Comparison of ENCODE assay signal across 11 cellular contexts in genomic region chr2:177252808-177253531, GRCh38. TPM values are rescaled to one million over a fixed set of nuclear protein-coding genes. Genes with fewer than 3 reads are reported as not detected.
DNase-seq lines count a peak whose midpoint lies in the region; ATAC-seq and TF ChIP-seq lines count a peak whose summit lies in the region.
"Had no signal": no experiment of that assay in that cellular context is flagged by ENCODE, and none has a peak within 500 bp of the region (broad histone marks: within the 10 kb centered on the region; RNA-seq: fewer than 3 reads in every experiment).

No MANE protein-coding gene starts in this region.

- WGBS in right lobe of liver (ENCODE audit: insufficient coverage, low coverage, low lambda C conversion rate, missing lambda C conversion rate), result 77% methylated on average over 5 of the region's 5 CpGs

- H3K36me3 Mint-ChIP-seq in activated naive CD8-positive, alpha-beta T cell treated with anti-CD3 and anti-CD28 coated beads, Interleukin-2, amount 50 U/mL, for 24 hours (ENCODE audit: low read depth), result peaks cover 57% of the 10 kb centered on the region

- H3K36me3 ChIP-seq in cardiac muscle cell (no peaks in the 10 kb centered on the region), right lobe of liver (peaks cover 0 to 18% (median 0%) of the 10 kb centered on the region in 4 donors), upper lobe of right lung (peaks cover 6% of the 10 kb centered on the region)

- H3K4me3 ChIP-seq in cardiac muscle cell (no peak overlapping the region), right lobe of liver (no peak overlapping the region), upper lobe of right lung (no peak overlapping the region)

- peaks cover 86% of the 10 kb centered on the region for H3K4me1 Mint-ChIP-seq in activated naive CD8-positive, alpha-beta T cell treated with anti-CD3 and anti-CD28 coated beads, Interleukin-2, amount 50 U/mL, for 24 hours

- H3K27me3 Mint-ChIP-seq in activated naive CD8-positive, alpha-beta T cell treated with anti-CD3 and anti-CD28 coated beads, Interleukin-2, amount 50 U/mL, for 24 hours, result no peaks in the 10 kb centered on the region

- no peaks in the 10 kb centered on the region for H3K9me3 Mint-ChIP-seq in activated naive CD8-positive, alpha-beta T cell treated with anti-CD3 and anti-CD28 coated beads, Interleukin-2, amount 50 U/mL, for 24 hours

- no peak for TF ChIP-seq POLR2A in right lobe of liver (IDR thresholded peaks at IDR 0.05)

- DNase-seq in cardiac muscle cell (ENCODE audit: low read depth in 1 of 2, low spot score in 1 of 2) (no peak), cardiac septum (ENCODE audit: low spot score) (no peak), right lobe of liver (no peak), upper lobe of right lung (no peak), cerebellar nuclear complex (lab: John Stamatoyannopoulos, UW) (no peak)
- no peak for DNase-seq in activated naive CD8-positive, alpha-beta T cell treated with anti-CD3 and anti-CD28 coated beads, Interleukin-2, amount 50 U/mL, for 24 hours
- DNase-seq in central memory CD4-positive, alpha-beta T cell, result no peak
- DNase-seq: activated CD4-positive, alpha-beta T cell treated with anti-CD3 and anti-CD28 coated beads, Interleukin-2, amount 50 U/mL, for 48 hours; NCI-H345; posterior cingulate gyrus had no signal

- intact Hi-C loops in cardiac septum (cut with DNase I), result no loop called here
- intact Hi-C loops in right lobe of liver (cut with DNase I), result no loop called here
- intact Hi-C loops in upper lobe of right lung (cut with DNase I), result no loop called here

- H3K4me1 ChIP-seq in cardiac muscle cell (ENCODE audit: low read depth) (peaks cover 24% of the 10 kb centered on the region), right lobe of liver (peaks cover 0 to 88% (median 34%) of the 10 kb centered on the region in 4 donors), upper lobe of right lung (peaks cover 88% of the 10 kb centered on the region)

- no peak for ATAC-seq in activated naive CD8-positive, alpha-beta T cell treated with anti-CD3 and anti-CD28 coated beads, Interleukin-2, amount 50 U/mL, for 24 hours
- ATAC-seq in right lobe of liver (peak in 2 of 4 donors; percentile 5 to 9), upper lobe of right lung (no peak), GM21423 (IDR thresholded peaks at IDR 0.05; ENCODE audit: unreplicated experiment) (no peak)

- H3K27me3 ChIP-seq in cardiac muscle cell (no peaks in the 10 kb centered on the region), right lobe of liver (no peaks in the 10 kb centered on the region), upper lobe of right lung (no peaks in the 10 kb centered on the region)

- H3K27ac ChIP-seq in cardiac muscle cell, result peak overlapping the region; percentile 7
- H3K27ac ChIP-seq in right lobe of liver, result peak overlapping the region; percentile 35 to 100 (median 56)
- peak overlapping the region; percentile 69 for H3K27ac ChIP-seq in upper lobe of right lung

- H3K9me3 ChIP-seq in cardiac muscle cell (ENCODE audit: low read depth) (no peaks in the 10 kb centered on the region), right lobe of liver (no peaks in the 10 kb centered on the region), upper lobe of right lung (no peaks in the 10 kb centered on the region)

- peak overlapping the region; percentile 4 for H3K4me3 Mint-ChIP-seq in activated naive CD8-positive, alpha-beta T cell treated with anti-CD3 and anti-CD28 coated beads, Interleukin-2, amount 50 U/mL, for 24 hours

- H3K27ac Mint-ChIP-seq in activated naive CD8-positive, alpha-beta T cell treated with anti-CD3 and anti-CD28 coated beads, Interleukin-2, amount 50 U/mL, for 24 hours, result peak overlapping the region; percentile 85

- no peak for TF ChIP-seq CTCF in cardiac muscle cell (IDR thresholded peaks at IDR 0.05; ENCODE audit: low read depth, low read length)
- no peak for TF ChIP-seq CTCF in right lobe of liver (IDR thresholded peaks at IDR 0.05)
- no peak for TF ChIP-seq CTCF in upper lobe of right lung (IDR thresholded peaks at IDR 0.05)

RNA-seq across cellular contexts. Expression of gene NFE2L2, which starts 11.6 kb away (rescaled TPM):
- 56.6 and 70.0 TPM in 2 replicates for total RNA-seq in cardiac muscle cell
- polyA plus RNA-seq in cardiac muscle cell, result 84.5 and 90.5 TPM in 2 replicates
- total RNA-seq in cardiac septum, result 66.5 TPM
- total RNA-seq in right lobe of liver, result 10 to 100 TPM; 27.9 to 83.6 (median 35.6) TPM
- 105 TPM for total RNA-seq in upper lobe of right lung

RNA-seq across cellular contexts. Expression of gene HNRNPA3, which starts 40.4 kb away (rescaled TPM):
- total RNA-seq in cardiac muscle cell (63.2 and 78.6 TPM in 2 replicates), cardiac septum (95.7 TPM), right lobe of liver (10 to 100 TPM; 22.4 to 70.4 (median 54.8) TPM), upper lobe of right lung (139 TPM)
- 67.3 and 81.7 TPM in 2 replicates for polyA plus RNA-seq in cardiac muscle cell

Comparison
In these comparisons a context has a peak if more than half of its experiments do, and no peak if none do; other contexts are left out.
1. H3K27ac ChIP-seq: peak in every context shown above with its lines; median percentile 69 in upper lobe of right lung; 56 in right lobe of liver; 7 in cardiac muscle cell.